In genomic region chr9:114804504-114804903, GRCh38 we compare ENCODE assay signal across 9 cellular contexts. TPM values are rescaled to one million over a fixed set of nuclear protein-coding genes. Genes with fewer than 3 reads are reported as not detected.
DNase-seq lines count a peak whose midpoint lies in the region; ATAC-seq and TF ChIP-seq lines count a peak whose summit lies in the region.
"Had no signal": no experiment of that assay in that cellular context is flagged by ENCODE, and none has a peak within 500 bp of the region (broad histone marks: within the 10 kb centered on the region; RNA-seq: fewer than 3 reads in every experiment).

No MANE protein-coding gene starts in this region.

- TF ChIP-seq CTCF in HFFc6 (IDR thresholded peaks at IDR 0.05) (no peak), foreskin keratinocyte (conservative IDR thresholded peaks at IDR 0.05) (no peak)

- H3K4me3 ChIP-seq in SJCRH30 (no peak overlapping the region), skeletal muscle satellite cell (ENCODE audit: low read length) (peak overlapping the region; percentile 4), HAP-1 (no peak overlapping the region)

- no peaks in the 10 kb centered on the region for H3K9me3 Mint-ChIP-seq in HFFc6
- H3K9me3 Mint-ChIP-seq in activated T-helper 1 cell treated with anti-CD3 and anti-CD28 coated beads, Interleukin-12 subunit alpha, Interleukin-12 subunit beta, Interleukin-2, Interleukin-4 antibody, amounts not matched to agents 30 ng/mL and 10 ng/mL and 1 ng/mL, durations not matched to agents 14 hours and 24 hours and 36 hours: no peaks in the 10 kb centered on the region

- peak overlapping the region; percentile 11 for H3K4me3 Mint-ChIP-seq in HFFc6
- H3K4me3 Mint-ChIP-seq in activated T-helper 1 cell treated with anti-CD3 and anti-CD28 coated beads, Interleukin-12 subunit alpha, Interleukin-12 subunit beta, Interleukin-2, Interleukin-4 antibody, amounts not matched to agents 30 ng/mL and 10 ng/mL and 1 ng/mL, durations not matched to agents 14 hours and 24 hours and 36 hours: no peak overlapping the region

- H3K36me3 ChIP-seq in SJCRH30 (no peaks in the 10 kb centered on the region), skeletal muscle satellite cell (ENCODE audit: insufficient read depth, low read length) (no peaks in the 10 kb centered on the region), HAP-1 (replicated peaks) (no peaks in the 10 kb centered on the region)

- no peak overlapping the region for H3K9ac ChIP-seq in skeletal muscle satellite cell (ENCODE audit: low read depth, low read length)

- no peak overlapping the region for H3K27ac Mint-ChIP-seq in HFFc6
- H3K27ac Mint-ChIP-seq in activated T-helper 1 cell treated with anti-CD3 and anti-CD28 coated beads, Interleukin-12 subunit alpha, Interleukin-12 subunit beta, Interleukin-2, Interleukin-4 antibody, amounts not matched to agents 30 ng/mL and 10 ng/mL and 1 ng/mL, durations not matched to agents 14 hours and 24 hours and 36 hours: no peak overlapping the region

- no peak for ATAC-seq in foreskin keratinocyte

- intact Hi-C loops in activated T-helper 1 cell treated with anti-CD3 and anti-CD28 coated beads, Interleukin-12 subunit alpha, Interleukin-12 subunit beta, Interleukin-2, Interleukin-4 antibody, amounts not matched to agents 30 ng/mL and 10 ng/mL and 1 ng/mL, durations not matched to agents 14 hours and 24 hours and 36 hours (cut with micrococcal nuclease): loop anchor here (10.0 kb wide), 1 partner anchor 400 kb away; no protein-coding TSS in a partner anchor

- H3K9me3 ChIP-seq in SJCRH30 (replicated peaks) (no peaks in the 10 kb centered on the region), skeletal muscle satellite cell (replicated peaks; ENCODE audit: low read length) (no peaks in the 10 kb centered on the region), HAP-1 (no peaks in the 10 kb centered on the region)

- peak overlapping the region; percentile 71 for H3K4me2 ChIP-seq in skeletal muscle satellite cell (ENCODE audit: low read length)

- peaks cover 14% of the 10 kb centered on the region for H3K27me3 Mint-ChIP-seq in HFFc6 (ENCODE audit: insufficient read depth)
- no peaks in the 10 kb centered on the region for H3K27me3 Mint-ChIP-seq in activated T-helper 1 cell treated with anti-CD3 and anti-CD28 coated beads, Interleukin-12 subunit alpha, Interleukin-12 subunit beta, Interleukin-2, Interleukin-4 antibody, amounts not matched to agents 30 ng/mL and 10 ng/mL and 1 ng/mL, durations not matched to agents 14 hours and 24 hours and 36 hours (ENCODE audit: insufficient read depth)

- H3K27me3 ChIP-seq in SJCRH30 (no peaks in the 10 kb centered on the region), foreskin keratinocyte (no peaks in the 10 kb centered on the region), skeletal muscle satellite cell (ENCODE audit: control insufficient read depth, insufficient read depth, low read length) (peaks cover 18% of the 10 kb centered on the region), HAP-1 (ENCODE audit: low read depth) (no peaks in the 10 kb centered on the region)

- DNase-seq in HFFc6 (peak; percentile 83), SJCRH30 (peak; percentile 76 to 78), foreskin keratinocyte (peak; percentile 27 to 57), HUDEP-2 (lab: John Stamatoyannopoulos, UW; ENCODE audit: unreplicated experiment in 76 of 76) (no peak), HAP-1 (ENCODE audit: low spot score in 2 of 2) (no peak), cerebellum (ENCODE audit: low spot score) (no peak)
- no peak for DNase-seq in activated T-helper 1 cell treated with anti-CD3 and anti-CD28 coated beads, Interleukin-12 subunit alpha, Interleukin-12 subunit beta, Interleukin-2, Interleukin-4 antibody, amounts not matched to agents 30 ng/mL and 10 ng/mL and 1 ng/mL, durations not matched to agents 14 hours and 24 hours and 36 hours (ENCODE audit: low spot score)
- DNase-seq: stimulated activated naive CD4-positive, alpha-beta T cell had no signal

- peak overlapping the region; percentile 55 for H3K27ac ChIP-seq in SJCRH30
- H3K27ac ChIP-seq in foreskin keratinocyte: no peak overlapping the region

- in situ Hi-C loops in HAP-1 (cut with MboI; ENCODE audit: low sequenced_read_pairs): no loop called here

- no peaks in the 10 kb centered on the region for H3K36me3 Mint-ChIP-seq in HFFc6 (ENCODE audit: low read depth)
- peaks cover 5% of the 10 kb centered on the region for H3K36me3 Mint-ChIP-seq in activated T-helper 1 cell treated with anti-CD3 and anti-CD28 coated beads, Interleukin-12 subunit alpha, Interleukin-12 subunit beta, Interleukin-2, Interleukin-4 antibody, amounts not matched to agents 30 ng/mL and 10 ng/mL and 1 ng/mL, durations not matched to agents 14 hours and 24 hours and 36 hours (ENCODE audit: low read depth)

- H3K4me1 ChIP-seq in SJCRH30 (peaks cover 32% of the 10 kb centered on the region), foreskin keratinocyte (peaks cover 18% of the 10 kb centered on the region), skeletal muscle satellite cell (ENCODE audit: control insufficient read depth, insufficient read depth, low read length) (peaks cover 29% of the 10 kb centered on the region), HAP-1 (no peaks in the 10 kb centered on the region; the same call in 1 of the 2 replicates)

- H3K4me1 Mint-ChIP-seq in HFFc6 (ENCODE audit: low read depth): peaks cover 35% of the 10 kb centered on the region
- peaks cover 34% of the 10 kb centered on the region for H3K4me1 Mint-ChIP-seq in activated T-helper 1 cell treated with anti-CD3 and anti-CD28 coated beads, Interleukin-12 subunit alpha, Interleukin-12 subunit beta, Interleukin-2, Interleukin-4 antibody, amounts not matched to agents 30 ng/mL and 10 ng/mL and 1 ng/mL, durations not matched to agents 14 hours and 24 hours and 36 hours (ENCODE audit: low read depth)

RNA-seq across cellular contexts. Expression of gene TNFSF15, which starts 1.3 kb away (rescaled TPM):
- under 1 TPM in 5 of 6 experiments, not detected in 1; 0.02 to 0.21 (median 0.05) TPM for total RNA-seq in HFFc6 (2021; fragmentation: NEBNext Ultra II Directional; extraction: Animal tissue kit (Norgen Biotek cat#: 25700))
- 1.0 and 1.1 TPM in 2 replicates for total RNA-seq in SJCRH30 (2014; rRNA removed; shearing (Covaris generic))
- 1.4 and 4.3 TPM in 2 replicates for total RNA-seq in foreskin keratinocyte
- 0.40 and 1.0 TPM in 2 replicates for polyA plus RNA-seq in foreskin keratinocyte
- total RNA-seq in skeletal muscle satellite cell (2012; rRNA removed): 0.22 and 0.25 TPM in 2 replicates
- total RNA-seq in activated T-helper 1 cell treated with anti-CD3 and anti-CD28 coated beads, Interleukin-12 subunit alpha, Interleukin-12 subunit beta, Interleukin-2, Interleukin-4 antibody, amounts not matched to agents 30 ng/mL and 10 ng/mL and 1 ng/mL, durations not matched to agents 14 hours and 24 hours and 36 hours: 1.4 and 1.5 TPM in 2 replicates
- 0.18 TPM for total RNA-seq in cerebellum

Comparison
In these comparisons a context has a peak if more than half of its experiments do, and no peak if none do; other contexts are left out.
1. DNase-seq: peak in HFFc6 (single experiment), SJCRH30 (2 of 2) and foreskin keratinocyte (2 of 2); none in activated T-helper 1 cell treated with anti-CD3 and anti-CD28 coated beads, Interleukin-12 subunit alpha, Interleukin-12 subunit beta, Interleukin-2, Interleukin-4 antibody, amounts not matched to agents 30 ng/mL and 10 ng/mL and 1 ng/mL, durations not matched to agents 14 hours and 24 hours and 36 hours (single experiment), HUDEP-2 (0 of 76), HAP-1 (0 of 2) and cerebellum (single experiment).